In the genomic region with DNA sequence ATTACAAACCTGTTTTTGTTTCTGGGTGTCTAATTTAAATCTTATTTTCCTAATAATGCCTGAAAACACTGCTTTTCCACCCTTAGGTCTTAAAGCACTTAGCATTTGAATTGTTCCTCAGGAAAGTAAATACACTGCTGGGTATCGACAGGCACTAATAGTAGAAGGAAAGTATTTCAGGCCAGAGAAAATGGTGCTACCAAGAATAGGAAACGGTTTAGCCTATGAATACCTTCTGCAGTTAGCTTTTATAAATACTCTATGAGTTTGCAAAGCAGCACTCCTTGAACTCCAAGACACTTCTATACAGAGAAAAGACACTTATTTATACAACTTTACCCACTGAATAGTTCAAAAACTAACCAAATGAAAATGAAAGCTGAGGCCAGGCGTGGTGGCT, we compare ENCODE assay signal across 17 cellular contexts. TPM values are rescaled to one million over a fixed set of nuclear protein-coding genes. Genes with fewer than 3 reads are reported as not detected.
DNase-seq lines count a peak whose midpoint lies in the region; ATAC-seq and TF ChIP-seq lines count a peak whose summit lies in the region.
"Had no signal": no experiment of that assay in that cellular context is flagged by ENCODE, and none has a peak within 500 bp of the region (broad histone marks: within the 10 kb centered on the region; RNA-seq: fewer than 3 reads in every experiment).

No MANE protein-coding gene starts in this region.

- H3K27ac Mint-ChIP-seq in stimulated activated naive CD8-positive, alpha-beta T cell treated with anti-CD3 and anti-CD28 coated beads, Interleukin-15, Interleukin-2, amounts not matched to agents 100 ng/mL and 50 ng/mL, for 24 hours = peak overlapping the region; percentile 65
- H3K27ac Mint-ChIP-seq in activated CD4-positive, alpha-beta memory T cell treated with anti-CD3 and anti-CD28 coated beads, Interleukin-2, amount 10 ng/mL, durations not matched to agents 7 days and 5 days = no peak overlapping the region
- no peak overlapping the region for H3K27ac Mint-ChIP-seq in type B pancreatic cell

- H3K27me3 ChIP-seq in iPS-18a (ENCODE audit: control insufficient read depth, insufficient read depth, low read length) = no peaks in the 10 kb centered on the region
- no peaks in the 10 kb centered on the region for H3K27me3 ChIP-seq in upper lobe of left lung
- H3K27me3 ChIP-seq in ovary = no peaks in the 10 kb centered on the region
- H3K27me3 ChIP-seq: adrenal gland, testis had no signal

- no peaks in the 10 kb centered on the region for H3K27me3 Mint-ChIP-seq in stimulated activated naive CD8-positive, alpha-beta T cell treated with anti-CD3 and anti-CD28 coated beads, Interleukin-15, Interleukin-2, amounts not matched to agents 100 ng/mL and 50 ng/mL, for 24 hours
- no peaks in the 10 kb centered on the region for H3K27me3 Mint-ChIP-seq in activated CD4-positive, alpha-beta memory T cell treated with anti-CD3 and anti-CD28 coated beads, Interleukin-2, amount 10 ng/mL, durations not matched to agents 7 days and 5 days
- H3K27me3 Mint-ChIP-seq in type B pancreatic cell = no peaks in the 10 kb centered on the region

- TF ChIP-seq EP300 in upper lobe of left lung (IDR thresholded peaks at IDR 0.05) (no peak), ovary (IDR thresholded peaks at IDR 0.05) (no peak)

- H3K9ac ChIP-seq in iPS-18a (ENCODE audit: low read length) = no peak overlapping the region

- POLR2A ChIA-PET in activated CD4-positive, alpha-beta memory T cell treated with anti-CD3 and anti-CD28 coated beads, Interleukin-2, amount 10 ng/mL, durations not matched to agents 7 days and 5 days (lab: Charles Lee) = interaction anchor here (1.0 to 20.5 kb wide), 3 partner anchors 16 to 29 kb away, joined by 3 to 671 read pairs (median 3); partner anchors contain the start of gene DNAJB4

- H3K9me3 Mint-ChIP-seq in stimulated activated naive CD8-positive, alpha-beta T cell treated with anti-CD3 and anti-CD28 coated beads, Interleukin-15, Interleukin-2, amounts not matched to agents 100 ng/mL and 50 ng/mL, for 24 hours = no peaks in the 10 kb centered on the region
- no peaks in the 10 kb centered on the region for H3K9me3 Mint-ChIP-seq in activated CD4-positive, alpha-beta memory T cell treated with anti-CD3 and anti-CD28 coated beads, Interleukin-2, amount 10 ng/mL, durations not matched to agents 7 days and 5 days
- no peaks in the 10 kb centered on the region for H3K9me3 Mint-ChIP-seq in type B pancreatic cell

- H3K4me1 ChIP-seq in iPS-18a (ENCODE audit: control insufficient read depth, low read depth, low read length) (peaks cover 38% of the 10 kb centered on the region), upper lobe of left lung (peaks cover 31 to 53% (median 45%) of the 10 kb centered on the region in 4 donors), ovary (ENCODE audit: insufficient read depth) (peaks cover 8% of the 10 kb centered on the region)

- TF ChIP-seq CTCF in type B pancreatic cell (conservative IDR thresholded peaks at IDR 0.05) (no peak), upper lobe of left lung (IDR thresholded peaks at IDR 0.05) (no peak), ovary (IDR thresholded peaks at IDR 0.05) (no peak)

- H3K27ac ChIP-seq in iPS-18a (ENCODE audit: low read length) (no peak overlapping the region), upper lobe of left lung (no peak overlapping the region), ovary (no peak overlapping the region)
- H3K27ac ChIP-seq: adrenal gland, testis had no signal

- peak overlapping the region; percentile 47 for H3K4me3 Mint-ChIP-seq in stimulated activated naive CD8-positive, alpha-beta T cell treated with anti-CD3 and anti-CD28 coated beads, Interleukin-15, Interleukin-2, amounts not matched to agents 100 ng/mL and 50 ng/mL, for 24 hours
- peak overlapping the region; percentile 8 for H3K4me3 Mint-ChIP-seq in activated CD4-positive, alpha-beta memory T cell treated with anti-CD3 and anti-CD28 coated beads, Interleukin-2, amount 10 ng/mL, durations not matched to agents 7 days and 5 days
- peak overlapping the region; percentile 17 for H3K4me3 Mint-ChIP-seq in type B pancreatic cell

- H3K4me3 ChIP-seq in iPS-18a (ENCODE audit: low read length) (peak overlapping the region; percentile 6), upper lobe of left lung (no peak overlapping the region), ovary (no peak overlapping the region)
- H3K4me3 ChIP-seq: adrenal gland, testis had no signal

- DNase-seq in stimulated activated naive CD8-positive, alpha-beta T cell treated with anti-CD3 and anti-CD28 coated beads, Interleukin-15, Interleukin-2, amounts not matched to agents 100 U/mL and 50 U/mL, for 24 hours = no peak
- no peak for DNase-seq in activated CD4-positive, alpha-beta memory T cell treated with anti-CD3 and anti-CD28 coated beads, Interleukin-2, amount 10 ng/mL, durations not matched to agents 7 days and 5 days
- DNase-seq in type B pancreatic cell (ENCODE audit: extremely low spot score, unreplicated experiment) = no peak
- no peak for DNase-seq in upper lobe of left lung
- DNase-seq in ovary = no peak
- DNase-seq in islet precursor cell = no peak
- DNase-seq: activated CD8-positive, alpha-beta memory T cell treated with anti-CD3 and anti-CD28 coated beads, Interleukin-2, amount 50 U/mL, for 48 hours; adrenal gland; caudate nucleus; hippocampal formation; left cardiac atrium; NCI-H1694; NCI-H226; stimulated activated CD4-positive, alpha-beta T cell treated with anti-CD3 and anti-CD28 coated beads, Interleukin-2, amount 100 ng/mL, for 48 hours; testis had no signal

- intact Hi-C loops in ovary (cut with DNase I) = no loop called here

- H3K36me3 Mint-ChIP-seq in stimulated activated naive CD8-positive, alpha-beta T cell treated with anti-CD3 and anti-CD28 coated beads, Interleukin-15, Interleukin-2, amounts not matched to agents 100 ng/mL and 50 ng/mL, for 24 hours (ENCODE audit: low read depth) = peaks cover 71% of the 10 kb centered on the region
- H3K36me3 Mint-ChIP-seq in activated CD4-positive, alpha-beta memory T cell treated with anti-CD3 and anti-CD28 coated beads, Interleukin-2, amount 10 ng/mL, durations not matched to agents 7 days and 5 days (ENCODE audit: low read depth) = peaks cover 68% of the 10 kb centered on the region
- peaks cover 48% of the 10 kb centered on the region for H3K36me3 Mint-ChIP-seq in type B pancreatic cell

- peaks cover 58% of the 10 kb centered on the region for H3K36me3 ChIP-seq in iPS-18a (ENCODE audit: control insufficient read depth, low read depth, low read length)
- H3K36me3 ChIP-seq in upper lobe of left lung = peaks cover 13 to 43% (median 23%) of the 10 kb centered on the region in 4 donors
- no peaks in the 10 kb centered on the region for H3K36me3 ChIP-seq in ovary

- H3K9me3 ChIP-seq in iPS-18a (ENCODE audit: control insufficient read depth, low read depth, low read length) = no peaks in the 10 kb centered on the region
- H3K9me3 ChIP-seq in upper lobe of left lung = no peaks in the 10 kb centered on the region
- no peaks in the 10 kb centered on the region for H3K9me3 ChIP-seq in ovary
- H3K9me3 ChIP-seq: adrenal gland, testis had no signal

- no peak for ATAC-seq in stimulated activated naive CD8-positive, alpha-beta T cell treated with anti-CD3 and anti-CD28 coated beads, Interleukin-15, Interleukin-2, amounts not matched to agents 100 U/mL and 50 U/mL, for 24 hours
- ATAC-seq in upper lobe of left lung (ENCODE audit: low FRiP score in 2 of 2) = no peak
- ATAC-seq: left cardiac atrium had no signal

- peaks cover 90% of the 10 kb centered on the region for H3K4me1 Mint-ChIP-seq in stimulated activated naive CD8-positive, alpha-beta T cell treated with anti-CD3 and anti-CD28 coated beads, Interleukin-15, Interleukin-2, amounts not matched to agents 100 ng/mL and 50 ng/mL, for 24 hours (ENCODE audit: low read depth)
- H3K4me1 Mint-ChIP-seq in activated CD4-positive, alpha-beta memory T cell treated with anti-CD3 and anti-CD28 coated beads, Interleukin-2, amount 10 ng/mL, durations not matched to agents 7 days and 5 days = peaks cover 57% of the 10 kb centered on the region
- peaks cover 26% of the 10 kb centered on the region for H3K4me1 Mint-ChIP-seq in type B pancreatic cell (ENCODE audit: unreplicated experiment)

- WGBS in upper lobe of left lung, 2 donors = 72 to 80% methylated on average over 3 of the region's 3 CpGs
- 81 to 92% (median 86%) methylated on average over 3 of the region's 3 CpGs for WGBS in ovary, 3 donors

- CTCF ChIA-PET in activated CD4-positive, alpha-beta memory T cell treated with anti-CD3 and anti-CD28 coated beads, Interleukin-2, amount 10 ng/mL, durations not matched to agents 7 days and 5 days (lab: Charles Lee) = no interaction called here

- no peak for TF ChIP-seq POLR2A in upper lobe of left lung (IDR thresholded peaks at IDR 0.05)
- TF ChIP-seq POLR2A in ovary (IDR thresholded peaks at IDR 0.05) = no peak

RNA-seq across cellular contexts. Expression of gene FUBP1, which starts 6.8 kb away (rescaled TPM):
- total RNA-seq in activated CD4-positive, alpha-beta memory T cell treated with anti-CD3 and anti-CD28 coated beads, Interleukin-2, amount 10 ng/mL, durations not matched to agents 7 days and 5 days = 100 to 1,000 TPM; 182 to 185 TPM
- total RNA-seq in type B pancreatic cell (ENCODE audit: low replicate concordance) (123 and 220 TPM in 2 replicates), upper lobe of left lung (100 to 1,000 TPM in 2 of 6 donors, 10 to 100 TPM in 4; 75.6 to 161 (median 87.1) TPM), ovary (100 to 1,000 TPM in 5 of 7 donors, 10 to 100 TPM in 2; 95.6 to 169 (median 149) TPM)
- polyA plus RNA-seq in ovary = 100 to 1,000 TPM in 1 of 2 donors, 10 to 100 TPM in 1; 78.8 to 106 TPM

RNA-seq across cellular contexts. Expression of gene DNAJB4, which starts 32.7 kb away (rescaled TPM):
- total RNA-seq in activated CD4-positive, alpha-beta memory T cell treated with anti-CD3 and anti-CD28 coated beads, Interleukin-2, amount 10 ng/mL, durations not matched to agents 7 days and 5 days = 10 to 100 TPM; 12.9 to 16.2 TPM
- 20.9 and 27.7 TPM in 2 replicates for total RNA-seq in type B pancreatic cell (ENCODE audit: low replicate concordance)
- total RNA-seq in upper lobe of left lung = 10 to 100 TPM; 20.0 to 49.5 (median 22.0) TPM
- 10 to 100 TPM; 20.2 to 48.6 (median 23.8) TPM for total RNA-seq in ovary
- polyA plus RNA-seq in ovary = 10 to 100 TPM; 18.7 to 33.9 TPM
